Comparison of ENCODE assay signal across 1 cellular context in the genomic region with DNA sequence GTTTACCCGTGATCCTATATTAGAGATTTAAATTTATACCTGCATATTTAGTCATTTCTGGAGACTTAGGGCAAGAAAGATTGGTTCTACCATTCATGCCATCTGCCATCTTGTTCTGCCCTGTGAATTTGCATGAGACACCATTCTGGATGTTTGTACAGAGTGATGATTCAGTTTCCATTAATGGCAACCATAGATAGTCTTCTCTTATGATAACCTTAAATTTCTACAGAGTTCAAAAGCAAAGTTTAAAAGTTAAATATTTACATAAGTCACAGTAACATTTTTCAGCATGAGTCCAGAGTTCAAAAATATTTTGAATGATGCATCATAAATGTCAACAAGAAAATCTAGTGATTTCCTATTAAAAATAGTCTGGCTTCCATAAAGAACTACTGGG.
A peak's percentile ranks its signal among the peaks of the same experiment; 100 is the strongest.
TF ChIP-seq lines count a peak whose summit lies in the region.

No MANE protein-coding gene starts in this region.

TF ChIP-seq in HepG2, 621 proteins besides CTCF, POLR2A, EP300 and RAD21 (continued from another document and continues in another):
- no peak for TF ChIP-seq MLXIP (CRISPR knock-in tag; IDR thresholded peaks at IDR 0.05; ENCODE audit: borderline replicate concordance)
- no peak for TF ChIP-seq ZNF264 (CRISPR knock-in tag; IDR thresholded peaks at IDR 0.05)
- TF ChIP-seq GATAD1 (CRISPR knock-in tag; IDR thresholded peaks at IDR 0.05): no peak
- no peak for TF ChIP-seq SMC3 (IDR thresholded peaks at IDR 0.05; ENCODE audit: low read length)
- no peak for TF ChIP-seq RFX3 (CRISPR knock-in tag; IDR thresholded peaks at IDR 0.05)
- peak; percentile 60; the same call in 1 of the 2 replicates for TF ChIP-seq ISL2 (CRISPR knock-in tag; IDR thresholded peaks at IDR 0.05)
- TF ChIP-seq KLF12 (CRISPR knock-in tag; IDR thresholded peaks at IDR 0.05; ENCODE audit: borderline replicate concordance): no peak
- TF ChIP-seq ZMYM3 (CRISPR knock-in tag; IDR thresholded peaks at IDR 0.05): no peak
- TF ChIP-seq NAIF1 (CRISPR knock-in tag; IDR thresholded peaks at IDR 0.05; ENCODE audit: borderline replicate concordance): no peak
- TF ChIP-seq, protein P1, sequence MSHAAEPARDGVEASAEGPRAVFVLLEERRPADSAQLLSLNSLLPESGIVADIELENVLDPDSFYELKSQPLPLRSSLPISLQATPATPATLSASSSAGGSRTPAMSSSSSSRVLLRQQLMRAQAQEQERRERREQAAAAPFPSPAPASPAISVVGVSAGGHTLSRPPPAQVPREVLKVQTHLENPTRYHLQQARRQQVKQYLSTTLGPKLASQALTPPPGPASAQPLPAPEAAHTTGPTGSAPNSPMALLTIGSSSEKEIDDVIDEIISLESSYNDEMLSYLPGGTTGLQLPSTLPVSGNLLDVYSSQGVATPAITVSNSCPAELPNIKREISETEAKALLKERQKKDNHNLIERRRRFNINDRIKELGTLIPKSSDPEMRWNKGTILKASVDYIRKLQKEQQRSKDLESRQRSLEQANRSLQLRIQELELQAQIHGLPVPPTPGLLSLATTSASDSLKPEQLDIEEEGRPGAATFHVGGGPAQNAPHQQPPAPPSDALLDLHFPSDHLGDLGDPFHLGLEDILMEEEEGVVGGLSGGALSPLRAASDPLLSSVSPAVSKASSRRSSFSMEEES (CRISPR knock-in tag; IDR thresholded peaks at IDR 0.05): no peak
- peak; percentile 58 for TF ChIP-seq RXRB (CRISPR knock-in tag; IDR thresholded peaks at IDR 0.05; ENCODE audit: borderline replicate concordance)
- TF ChIP-seq HNF4G (IDR thresholded peaks at IDR 0.05; ENCODE audit: borderline replicate concordance, low read depth, low read length): no peak
- TF ChIP-seq HNF4G (CRISPR knock-in tag; IDR thresholded peaks at IDR 0.05; ENCODE audit: borderline replicate concordance, low read depth): no peak
- no peak for TF ChIP-seq MYNN (CRISPR knock-in tag; IDR thresholded peaks at IDR 0.05; ENCODE audit: low read depth)
- TF ChIP-seq ZC3H13 (CRISPR knock-in tag; IDR thresholded peaks at IDR 0.05): no peak
- no peak for TF ChIP-seq RNF219 (CRISPR knock-in tag; IDR thresholded peaks at IDR 0.05)
- TF ChIP-seq FOXA3 (CRISPR knock-in tag; IDR thresholded peaks at IDR 0.05): peak; percentile 83
- no peak for TF ChIP-seq ZNF235 (CRISPR knock-in tag; IDR thresholded peaks at IDR 0.05; ENCODE audit: borderline replicate concordance)
- TF ChIP-seq TEAD3 (CRISPR knock-in tag; optimal IDR thresholded peaks at IDR 0.05; ENCODE audit: borderline replicate concordance): no peak
- no peak for TF ChIP-seq CERS6 (CRISPR knock-in tag; IDR thresholded peaks at IDR 0.05)
- TF ChIP-seq ZNF329 (CRISPR knock-in tag; IDR thresholded peaks at IDR 0.05; ENCODE audit: low read depth): no peak
- no peak for TF ChIP-seq ZNF20 (CRISPR knock-in tag; IDR thresholded peaks at IDR 0.05)
- TF ChIP-seq THYN1 (CRISPR knock-in tag; IDR thresholded peaks at IDR 0.05; ENCODE audit: borderline replicate concordance, low read depth): no peak
- TF ChIP-seq, protein P2, sequence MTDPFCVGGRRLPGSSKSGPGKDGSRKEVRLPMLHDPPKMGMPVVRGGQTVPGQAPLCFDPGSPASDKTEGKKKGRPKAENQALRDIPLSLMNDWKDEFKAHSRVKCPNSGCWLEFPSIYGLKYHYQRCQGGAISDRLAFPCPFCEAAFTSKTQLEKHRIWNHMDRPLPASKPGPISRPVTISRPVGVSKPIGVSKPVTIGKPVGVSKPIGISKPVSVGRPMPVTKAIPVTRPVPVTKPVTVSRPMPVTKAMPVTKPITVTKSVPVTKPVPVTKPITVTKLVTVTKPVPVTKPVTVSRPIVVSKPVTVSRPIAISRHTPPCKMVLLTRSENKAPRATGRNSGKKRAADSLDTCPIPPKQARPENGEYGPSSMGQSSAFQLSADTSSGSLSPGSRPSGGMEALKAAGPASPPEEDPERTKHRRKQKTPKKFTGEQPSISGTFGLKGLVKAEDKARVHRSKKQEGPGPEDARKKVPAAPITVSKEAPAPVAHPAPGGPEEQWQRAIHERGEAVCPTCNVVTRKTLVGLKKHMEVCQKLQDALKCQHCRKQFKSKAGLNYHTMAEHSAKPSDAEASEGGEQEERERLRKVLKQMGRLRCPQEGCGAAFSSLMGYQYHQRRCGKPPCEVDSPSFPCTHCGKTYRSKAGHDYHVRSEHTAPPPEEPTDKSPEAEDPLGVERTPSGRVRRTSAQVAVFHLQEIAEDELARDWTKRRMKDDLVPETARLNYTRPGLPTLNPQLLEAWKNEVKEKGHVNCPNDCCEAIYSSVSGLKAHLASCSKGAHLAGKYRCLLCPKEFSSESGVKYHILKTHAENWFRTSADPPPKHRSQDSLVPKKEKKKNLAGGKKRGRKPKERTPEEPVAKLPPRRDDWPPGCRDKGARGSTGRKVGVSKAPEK (CRISPR knock-in tag; IDR thresholded peaks at IDR 0.05; ENCODE audit: borderline replicate concordance): no peak
- no peak for TF ChIP-seq ZNF629 (CRISPR knock-in tag; conservative IDR thresholded peaks at IDR 0.05)
- no peak for TF ChIP-seq ZBTB34 (CRISPR knock-in tag; IDR thresholded peaks at IDR 0.05)
- TF ChIP-seq TAF15 (IDR thresholded peaks at IDR 0.05; ENCODE audit: low read depth, low read length, poor library complexity, severe bottlenecking): no peak
- no peak for TF ChIP-seq ZNF546 (CRISPR knock-in tag; conservative IDR thresholded peaks at IDR 0.05)
- peak; percentile 87 for TF ChIP-seq FOSL2 (CRISPR knock-in tag; IDR thresholded peaks at IDR 0.05)
- no peak for TF ChIP-seq ZBTB1 (CRISPR knock-in tag; IDR thresholded peaks at IDR 0.05; ENCODE audit: borderline replicate concordance)
- TF ChIP-seq TBX3 (IDR thresholded peaks at IDR 0.05; ENCODE audit: borderline replicate concordance): peak; percentile 62; the same call in 1 of the 2 replicates
- no peak for TF ChIP-seq ZBTB21 (CRISPR knock-in tag; IDR thresholded peaks at IDR 0.05)
- TF ChIP-seq NFYC (CRISPR knock-in tag; IDR thresholded peaks at IDR 0.05): no peak
- peak; percentile 79 for TF ChIP-seq GATAD2A (CRISPR knock-in tag; IDR thresholded peaks at IDR 0.05)
- no peak for TF ChIP-seq ZHX1 (CRISPR knock-in tag; IDR thresholded peaks at IDR 0.05; ENCODE audit: low read depth)
- TF ChIP-seq ERF (CRISPR knock-in tag; IDR thresholded peaks at IDR 0.05): no peak
- TF ChIP-seq JUN (CRISPR knock-in tag; IDR thresholded peaks at IDR 0.05): no peak
- no peak for TF ChIP-seq ZFP1 (CRISPR knock-in tag; IDR thresholded peaks at IDR 0.05)
- TF ChIP-seq HHEX (CRISPR knock-in tag; IDR thresholded peaks at IDR 0.05): no peak
- TF ChIP-seq, protein P3, sequence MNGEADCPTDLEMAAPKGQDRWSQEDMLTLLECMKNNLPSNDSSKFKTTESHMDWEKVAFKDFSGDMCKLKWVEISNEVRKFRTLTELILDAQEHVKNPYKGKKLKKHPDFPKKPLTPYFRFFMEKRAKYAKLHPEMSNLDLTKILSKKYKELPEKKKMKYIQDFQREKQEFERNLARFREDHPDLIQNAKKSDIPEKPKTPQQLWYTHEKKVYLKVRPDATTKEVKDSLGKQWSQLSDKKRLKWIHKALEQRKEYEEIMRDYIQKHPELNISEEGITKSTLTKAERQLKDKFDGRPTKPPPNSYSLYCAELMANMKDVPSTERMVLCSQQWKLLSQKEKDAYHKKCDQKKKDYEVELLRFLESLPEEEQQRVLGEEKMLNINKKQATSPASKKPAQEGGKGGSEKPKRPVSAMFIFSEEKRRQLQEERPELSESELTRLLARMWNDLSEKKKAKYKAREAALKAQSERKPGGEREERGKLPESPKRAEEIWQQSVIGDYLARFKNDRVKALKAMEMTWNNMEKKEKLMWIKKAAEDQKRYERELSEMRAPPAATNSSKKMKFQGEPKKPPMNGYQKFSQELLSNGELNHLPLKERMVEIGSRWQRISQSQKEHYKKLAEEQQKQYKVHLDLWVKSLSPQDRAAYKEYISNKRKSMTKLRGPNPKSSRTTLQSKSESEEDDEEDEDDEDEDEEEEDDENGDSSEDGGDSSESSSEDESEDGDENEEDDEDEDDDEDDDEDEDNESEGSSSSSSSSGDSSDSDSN (CRISPR knock-in tag; IDR thresholded peaks at IDR 0.05): no peak
- TF ChIP-seq RFX5 (IDR thresholded peaks at IDR 0.05; ENCODE audit: low read depth, low read length): no peak
- no peak for TF ChIP-seq MAF1 (CRISPR knock-in tag; IDR thresholded peaks at IDR 0.05; ENCODE audit: borderline replicate concordance)
- TF ChIP-seq ZNF572 (CRISPR knock-in tag; IDR thresholded peaks at IDR 0.05): no peak
- TF ChIP-seq HOMEZ (CRISPR knock-in tag; IDR thresholded peaks at IDR 0.05; ENCODE audit: low read depth): peak; percentile 81; the same call in 1 of the 2 replicates
- TF ChIP-seq ZNF766 (CRISPR knock-in tag; IDR thresholded peaks at IDR 0.05; ENCODE audit: borderline replicate concordance): no peak
- TF ChIP-seq BCL6 (CRISPR knock-in tag; IDR thresholded peaks at IDR 0.05): peak; percentile 20; the same call in 1 of the 2 replicates
- no peak for TF ChIP-seq ZNF251 (CRISPR knock-in tag; IDR thresholded peaks at IDR 0.05)
